Comparison of ENCODE assay signal across 22 cellular contexts in the genomic region with DNA sequence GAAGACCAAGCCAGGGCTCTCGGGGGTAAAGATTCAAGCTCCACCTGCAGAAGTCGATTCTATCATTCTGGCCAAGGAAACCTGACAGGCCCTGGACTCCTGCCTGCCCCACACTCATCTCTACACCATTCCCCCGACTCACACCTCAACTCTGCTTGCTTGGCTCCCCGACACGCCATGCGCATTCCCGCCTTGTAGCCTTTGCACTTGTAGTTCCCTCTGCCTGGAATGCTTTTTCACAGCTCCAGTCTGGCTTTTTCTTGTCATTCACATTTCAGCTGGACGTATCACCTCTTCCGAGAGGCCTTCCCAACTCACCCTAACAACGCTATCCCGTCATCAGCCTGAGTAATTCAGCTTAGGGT. TPM values are rescaled to one million over a fixed set of nuclear protein-coding genes. Genes with fewer than 3 reads are reported as not detected.
DNase-seq lines count a peak whose midpoint lies in the region; ATAC-seq and TF ChIP-seq lines count a peak whose summit lies in the region.
"Had no signal": no experiment of that assay in that cellular context is flagged by ENCODE, and none has a peak within 500 bp of the region (broad histone marks: within the 10 kb centered on the region; RNA-seq: fewer than 3 reads in every experiment).

No MANE protein-coding gene starts in this region.

- H3K4me1 ChIP-seq in endodermal cell (ENCODE audit: control insufficient read depth, insufficient read depth, low read length) (no peaks in the 10 kb centered on the region), upper lobe of right lung (no peaks in the 10 kb centered on the region), mesenchymal stem cell (ENCODE audit: control insufficient read depth, insufficient read depth, low read depth, low read length) (no peaks in the 10 kb centered on the region)
- H3K4me1 ChIP-seq: A549 had no signal

- H3K4me2 ChIP-seq in mesenchymal stem cell (ENCODE audit: low read length, poor library complexity, severe bottlenecking) = no peak overlapping the region
- H3K4me2 ChIP-seq: A549, GM23338 had no signal

- H3K27ac Mint-ChIP-seq in endodermal cell = no peak overlapping the region
- H3K27ac Mint-ChIP-seq in activated naive CD4-positive, alpha-beta T cell treated with anti-CD3 and anti-CD28 coated beads, Interleukin-2, amount 10 ng/mL, durations not matched to agents 7 days and 5 days = no peak overlapping the region
- H3K27ac Mint-ChIP-seq: CD4-positive, CD25-positive, alpha-beta regulatory T cell; GM23338; H9 had no signal

- H3K36me3 ChIP-seq in endodermal cell (ENCODE audit: control insufficient read depth, insufficient read depth, low read length) (no peaks in the 10 kb centered on the region), upper lobe of right lung (no peaks in the 10 kb centered on the region), mesenchymal stem cell (ENCODE audit: control insufficient read depth in 1 of 2, insufficient read depth in 2 of 2, low read depth in 1 of 2, low read length in 2 of 2) (no peaks in the 10 kb centered on the region)

- H2BK120ac ChIP-seq in mesenchymal stem cell (ENCODE audit: low read depth, low read length) = no peak overlapping the region

- H3K79me1 ChIP-seq in mesenchymal stem cell (replicated peaks; ENCODE audit: low read length, poor library complexity, severe bottlenecking) = no peaks in the 10 kb centered on the region

- H4K8ac ChIP-seq in mesenchymal stem cell (ENCODE audit: low read length) = no peak overlapping the region

- H3K27me3 ChIP-seq in endodermal cell (ENCODE audit: control insufficient read depth, insufficient read depth, low read length, poor library complexity, severe bottlenecking) (no peaks in the 10 kb centered on the region), upper lobe of right lung (no peaks in the 10 kb centered on the region), mesenchymal stem cell (ENCODE audit: control insufficient read depth in 1 of 2, insufficient read depth in 1 of 2, low read length in 2 of 2) (peaks cover 57 to 65% of the 10 kb centered on the region in 2 experiments)

- H3K36me3 Mint-ChIP-seq in endodermal cell (ENCODE audit: low read depth) = no peaks in the 10 kb centered on the region
- H3K36me3 Mint-ChIP-seq in activated naive CD4-positive, alpha-beta T cell treated with anti-CD3 and anti-CD28 coated beads, Interleukin-2, amount 10 ng/mL, durations not matched to agents 7 days and 5 days = no peaks in the 10 kb centered on the region
- H3K36me3 Mint-ChIP-seq: CD4-positive, CD25-positive, alpha-beta regulatory T cell; CD8-positive, alpha-beta memory T cell had no signal

- DNase-seq in activated CD8-positive, alpha-beta memory T cell treated with anti-CD3 and anti-CD28 coated beads, Interleukin-2, amount 50 U/mL, for 48 hours = peak; percentile 36
- DNase-seq in activated CD8-positive, alpha-beta memory T cell treated with anti-CD3 and anti-CD28 coated beads, Interleukin-2, amount 50 U/mL, for 4 hours = no peak
- DNase-seq in endodermal cell (peak; percentile 64), upper lobe of right lung (peak; percentile 40), mesenchymal stem cell (no peak)
- no peak for DNase-seq in activated naive CD4-positive, alpha-beta T cell treated with anti-CD3 and anti-CD28 coated beads, Interleukin-2, amount 10 ng/mL, durations not matched to agents 7 days and 5 days
- DNase-seq: C1 segment of cervical spinal cord; CD4-positive, CD25-positive, alpha-beta regulatory T cell; CD8-positive, alpha-beta memory T cell; COR-L47; DMS 273 treated with DMSO at 0.1 percent for 48 hours; DMS53; DND-41; EL; H9; IMR-90; KBM-7 had no signal

- no peak overlapping the region for H4K91ac ChIP-seq in mesenchymal stem cell (ENCODE audit: low read length)

- H2AFZ ChIP-seq in mesenchymal stem cell (ENCODE audit: low read depth, low read length) = no peak overlapping the region

- intact Hi-C loops in upper lobe of right lung (cut with DNase I) = no loop called here

- no peak overlapping the region for H3K18ac ChIP-seq in mesenchymal stem cell (ENCODE audit: low read depth in 1 of 2, low read length in 2 of 2)

- TF ChIP-seq CTCF in endodermal cell (conservative IDR thresholded peaks at IDR 0.05) (no peak), upper lobe of right lung (IDR thresholded peaks at IDR 0.05) (no peak)

- CTCF ChIA-PET in activated naive CD4-positive, alpha-beta T cell treated with anti-CD3 and anti-CD28 coated beads, Interleukin-2, amount 10 ng/mL, durations not matched to agents 7 days and 5 days (lab: Charles Lee) = no interaction called here

- H3K23ac ChIP-seq in mesenchymal stem cell (ENCODE audit: low read length in 2 of 2) = no peak overlapping the region

- peaks cover 2% of the 10 kb centered on the region for H3K27me3 Mint-ChIP-seq in endodermal cell (ENCODE audit: insufficient read depth)
- H3K27me3 Mint-ChIP-seq in activated naive CD4-positive, alpha-beta T cell treated with anti-CD3 and anti-CD28 coated beads, Interleukin-2, amount 10 ng/mL, durations not matched to agents 7 days and 5 days = peaks cover 50% of the 10 kb centered on the region

- H3K9me3 Mint-ChIP-seq in endodermal cell = no peaks in the 10 kb centered on the region
- no peaks in the 10 kb centered on the region for H3K9me3 Mint-ChIP-seq in activated naive CD4-positive, alpha-beta T cell treated with anti-CD3 and anti-CD28 coated beads, Interleukin-2, amount 10 ng/mL, durations not matched to agents 7 days and 5 days
- H3K9me3 Mint-ChIP-seq: CD8-positive, alpha-beta memory T cell; GM23338; H9 had no signal

- H3K9me3 ChIP-seq in endodermal cell (ENCODE audit: control insufficient read depth, low read length) (no peaks in the 10 kb centered on the region), upper lobe of right lung (no peaks in the 10 kb centered on the region), mesenchymal stem cell (ENCODE audit: control insufficient read depth, low read length) (no peaks in the 10 kb centered on the region)
- H3K9me3 ChIP-seq: A549 had no signal

- H2AK5ac ChIP-seq in mesenchymal stem cell (ENCODE audit: low read length, severe bottlenecking) = no peak overlapping the region

- H2BK15ac ChIP-seq in mesenchymal stem cell (ENCODE audit: low read depth, poor library complexity, severe bottlenecking) = no peak overlapping the region

- 88 to 89% methylated on average over 10 to 11 of the region's 11 CpGs for WGBS in endodermal cell (ENCODE audit: insufficient coverage in 1 of 2, insufficient read length in 1 of 2), 2 experiments
- WGBS in mesenchymal stem cell = 90% methylated on average over 11 of the region's 11 CpGs

- peaks cover 13% of the 10 kb centered on the region for H3K4me1 Mint-ChIP-seq in endodermal cell
- H3K4me1 Mint-ChIP-seq in activated naive CD4-positive, alpha-beta T cell treated with anti-CD3 and anti-CD28 coated beads, Interleukin-2, amount 10 ng/mL, durations not matched to agents 7 days and 5 days = peaks cover 3% of the 10 kb centered on the region
- H3K4me1 Mint-ChIP-seq: CD4-positive, CD25-positive, alpha-beta regulatory T cell had no signal

- H3K4me3 ChIP-seq in endodermal cell (ENCODE audit: low read length) (no peak overlapping the region), upper lobe of right lung (no peak overlapping the region), mesenchymal stem cell (ENCODE audit: insufficient read depth in 1 of 2, low read depth in 1 of 2, low read length in 2 of 2) (no peak overlapping the region)
- H3K4me3 ChIP-seq: A549, GM12878, GM23338 had no signal

- no peak for ATAC-seq in upper lobe of right lung
- no peak for ATAC-seq in GM18520 (IDR thresholded peaks at IDR 0.05; ENCODE audit: unreplicated experiment)
- ATAC-seq: GM12878 had no signal

- no peak overlapping the region for H3K9ac ChIP-seq in endodermal cell (ENCODE audit: extremely low read depth, low read length, poor library complexity, severe bottlenecking)
- no peak overlapping the region for H3K9ac ChIP-seq in mesenchymal stem cell (ENCODE audit: low read length)

- no peak overlapping the region for H3K4ac ChIP-seq in mesenchymal stem cell (ENCODE audit: low read depth in 1 of 2, low read length in 2 of 2)

- H3K27ac ChIP-seq in endodermal cell (ENCODE audit: low read depth, low read length) (no peak overlapping the region), upper lobe of right lung (no peak overlapping the region), mesenchymal stem cell (ENCODE audit: low read length, poor library complexity, severe bottlenecking) (no peak overlapping the region)
- H3K27ac ChIP-seq: 22Rv1, A549 had no signal

- H3K4me3 Mint-ChIP-seq in endodermal cell = no peak overlapping the region
- no peak overlapping the region for H3K4me3 Mint-ChIP-seq in activated naive CD4-positive, alpha-beta T cell treated with anti-CD3 and anti-CD28 coated beads, Interleukin-2, amount 10 ng/mL, durations not matched to agents 7 days and 5 days
- H3K4me3 Mint-ChIP-seq: CD4-positive, CD25-positive, alpha-beta regulatory T cell; CD8-positive, alpha-beta memory T cell; GM23338; H9 had no signal

- H2BK5ac ChIP-seq in mesenchymal stem cell (ENCODE audit: low read depth, low read length, poor library complexity, severe bottlenecking) = no peak overlapping the region

- H2BK12ac ChIP-seq in mesenchymal stem cell (ENCODE audit: low read length in 2 of 2) = no peak overlapping the region

- H3K14ac ChIP-seq in mesenchymal stem cell (ENCODE audit: low read length in 2 of 2) = no peak overlapping the region

RNA-seq across cellular contexts. Expression of a gene that starts 28.7 kb away (rescaled TPM):
- not detected for total RNA-seq in endodermal cell
- 4.8 TPM for polyA plus RNA-seq in endodermal cell (2013, experiment 1 of 2)
- 3.4 TPM for polyA plus RNA-seq in endodermal cell (2013, experiment 2 of 2)
- not detected for total RNA-seq in upper lobe of right lung
- 0.08 TPM for polyA plus RNA-seq in mesenchymal stem cell (2013, experiment 1 of 2)
- polyA plus RNA-seq in mesenchymal stem cell (2013, experiment 2 of 2) = 0.08 TPM
- total RNA-seq: CD4-positive, CD25-positive, alpha-beta regulatory T cell; CD8-positive, alpha-beta memory T cell; GM23338; H9; IMR-90 had no signal
- polyA plus RNA-seq: CD4-positive, CD25-positive, alpha-beta regulatory T cell; CD8-positive, alpha-beta memory T cell; GM23338; IMR-90 had no signal

Comparison
In these comparisons a context has a peak if more than half of its experiments do, and no peak if none do; other contexts are left out.
1. DNase-seq: peak in activated CD8-positive, alpha-beta memory T cell treated with anti-CD3 and anti-CD28 coated beads, Interleukin-2, amount 50 U/mL, for 48 hours (single experiment), endodermal cell (single experiment) and upper lobe of right lung (single experiment); none in activated CD8-positive, alpha-beta memory T cell treated with anti-CD3 and anti-CD28 coated beads, Interleukin-2, amount 50 U/mL, for 4 hours (single experiment), activated naive CD4-positive, alpha-beta T cell treated with anti-CD3 and anti-CD28 coated beads, Interleukin-2, amount 10 ng/mL, durations not matched to agents 7 days and 5 days (single experiment) and mesenchymal stem cell (single experiment).